ENCODE assay signal across 1 cellular context in genomic region chr4:98794565-98795205, GRCh38.
TF ChIP-seq lines count a peak whose summit lies in the region.

No MANE protein-coding gene starts in this region.

TF ChIP-seq in K562, 482 proteins besides CTCF, POLR2A, EP300 and RAD21 (continued from another document):
- TF ChIP-seq ZBTB40 (IDR thresholded peaks at IDR 0.05), result no peak
- no peak for TF ChIP-seq ZBTB40 (CRISPR knock-in tag; IDR thresholded peaks at IDR 0.05)
